ENCODE assay signal across 3 cellular contexts in genomic region chr17:19131108-19131507, GRCh38. TPM values are rescaled to one million over a fixed set of nuclear protein-coding genes. Genes with fewer than 3 reads are reported as not detected.
"Had no signal": no experiment of that assay in that cellular context is flagged by ENCODE, and none has a peak within 500 bp of the region (broad histone marks: within the 10 kb centered on the region; RNA-seq: fewer than 3 reads in every experiment).

No MANE protein-coding gene starts in this region.

RNA-seq across cellular contexts. Expression of gene GRAPL, which starts 3.7 kb away (rescaled TPM):
- total RNA-seq: bronchial epithelial cell, MCF 10A, SK-MEL-5 had no signal
